In the genomic region with DNA sequence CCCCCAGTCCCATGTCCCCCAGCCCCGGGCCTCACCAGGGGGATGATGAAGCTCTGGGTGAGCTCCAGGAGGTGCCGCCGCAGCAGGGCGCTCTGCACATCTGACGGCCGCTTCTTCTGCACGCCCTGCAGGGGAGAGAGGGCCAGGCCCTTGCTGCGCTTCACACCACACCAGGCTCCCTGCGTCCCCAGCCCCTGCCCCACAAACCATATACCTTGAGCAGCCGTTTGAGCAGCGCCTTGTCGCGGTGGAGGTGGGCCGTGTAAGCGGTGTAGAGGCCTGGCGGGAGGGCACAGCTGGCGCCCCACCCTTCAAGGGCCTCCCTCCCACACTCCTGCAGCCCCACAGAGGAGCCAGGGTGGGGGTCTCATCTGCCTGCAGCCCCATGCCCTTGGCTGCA, we compare ENCODE assay signal across 14 cellular contexts. TPM values are rescaled to one million over a fixed set of nuclear protein-coding genes. Genes with fewer than 3 reads are reported as not detected.
DNase-seq lines count a peak whose midpoint lies in the region; ATAC-seq, FAIRE-seq and TF ChIP-seq lines count a peak whose summit lies in the region.
"Had no signal": no experiment of that assay in that cellular context is flagged by ENCODE, and none has a peak within 500 bp of the region (broad histone marks: within the 10 kb centered on the region; RNA-seq: fewer than 3 reads in every experiment).

No MANE protein-coding gene starts in this region.

- DNase-seq in activated CD4-positive, alpha-beta T cell treated with anti-CD3 and anti-CD28 coated beads for 36 hours = no peak
- no peak for DNase-seq in activated CD4-positive, alpha-beta T cell treated with anti-CD3 and anti-CD28 coated beads for 4 hours
- DNase-seq in GM12892 (ENCODE audit: insufficient read length) (no peak), natural killer cell (no peak), dorsolateral prefrontal cortex (no peak), NAMALWA (ENCODE audit: low spot score) (no peak)
- DNase-seq: Caco-2, dermis blood vessel endothelial cell, GM23248, mesendoderm had no signal

- H3K4me3 Mint-ChIP-seq in activated CD4-positive, alpha-beta T cell treated with anti-CD3 and anti-CD28 coated beads for 36 hours = peak overlapping the region; percentile 76
- H3K4me3 Mint-ChIP-seq in activated T-helper 17 cell treated with anti-CD3 and anti-CD28 coated beads, Interleukin-2, amount 50 U/mL, for 72 hours = peak overlapping the region; percentile 83
- H3K4me3 Mint-ChIP-seq in natural killer cell = peak overlapping the region; percentile 25

- H3K27ac Mint-ChIP-seq in activated CD4-positive, alpha-beta T cell treated with anti-CD3 and anti-CD28 coated beads for 36 hours = peak overlapping the region; percentile 92
- H3K27ac Mint-ChIP-seq in activated T-helper 17 cell treated with anti-CD3 and anti-CD28 coated beads, Interleukin-2, amount 50 U/mL, for 72 hours = peak overlapping the region; percentile 91
- peak overlapping the region in 1 of 2 donors; percentile 82 for H3K27ac Mint-ChIP-seq in natural killer cell

- no peak for ATAC-seq in activated CD4-positive, alpha-beta T cell treated with anti-CD3 and anti-CD28 coated beads for 36 hours
- no peak for ATAC-seq in activated T-helper 17 cell treated with anti-CD3 and anti-CD28 coated beads, Interleukin-2, amount 50 U/mL, for 72 hours (replicated peaks)
- ATAC-seq in natural killer cell (no peak), GM19395 (IDR thresholded peaks at IDR 0.05; ENCODE audit: unreplicated experiment) (no peak)

- FAIRE-seq in GM12892 (lab: Jason Lieb, UNC) = peak; percentile 58
- FAIRE-seq: A204.1, astrocyte had no signal

- H3K27ac ChIP-seq in dorsolateral prefrontal cortex = no peak overlapping the region
- H3K27ac ChIP-seq: GM23248 had no signal

- POLR2A ChIA-PET in activated CD4-positive, alpha-beta T cell treated with anti-CD3 and anti-CD28 coated beads for 36 hours (lab: Charles Lee) = no interaction called here

- no peaks in the 10 kb centered on the region for H3K27me3 ChIP-seq in dorsolateral prefrontal cortex

- no peaks in the 10 kb centered on the region for H3K36me3 Mint-ChIP-seq in activated CD4-positive, alpha-beta T cell treated with anti-CD3 and anti-CD28 coated beads for 36 hours (ENCODE audit: low read depth)
- no peaks in the 10 kb centered on the region for H3K36me3 Mint-ChIP-seq in activated T-helper 17 cell treated with anti-CD3 and anti-CD28 coated beads, Interleukin-2, amount 50 U/mL, for 72 hours (ENCODE audit: low read depth)
- no peaks in the 10 kb centered on the region for H3K36me3 Mint-ChIP-seq in natural killer cell

- H3K4me3 ChIP-seq in dorsolateral prefrontal cortex = no peak overlapping the region
- H3K4me3 ChIP-seq: GM23248 had no signal

- CTCF ChIA-PET in activated CD4-positive, alpha-beta T cell treated with anti-CD3 and anti-CD28 coated beads for 36 hours (lab: Charles Lee) = no interaction called here

- no peak for TF ChIP-seq POLR2A in GM12892 (IDR thresholded peaks at IDR 0.05; ENCODE audit: low read depth, low read length)

- TF ChIP-seq CTCF in natural killer cell (IDR thresholded peaks at IDR 0.05) (no peak), dorsolateral prefrontal cortex (IDR thresholded peaks at IDR 0.05 in 54 of 56, conservative IDR thresholded peaks at IDR 0.05 in 2 of 56; ENCODE audit: low read depth in 1 of 56, partially characterized antibody in 56 of 56) (no peak)

- intact Hi-C loops in activated CD4-positive, alpha-beta T cell treated with anti-CD3 and anti-CD28 coated beads for 36 hours (cut with DNase I, micrococcal nuclease) = no loop called here
- intact Hi-C loops in natural killer cell (cut with micrococcal nuclease) = no loop called here
- intact Hi-C loops in dorsolateral prefrontal cortex (cut with DNase I) = no loop called here

- H3K4me1 Mint-ChIP-seq in activated CD4-positive, alpha-beta T cell treated with anti-CD3 and anti-CD28 coated beads for 36 hours = peaks cover 16% of the 10 kb centered on the region
- H3K4me1 Mint-ChIP-seq in activated T-helper 17 cell treated with anti-CD3 and anti-CD28 coated beads, Interleukin-2, amount 50 U/mL, for 72 hours = peaks cover 10% of the 10 kb centered on the region
- H3K4me1 Mint-ChIP-seq in natural killer cell = peaks cover 13 to 22% of the 10 kb centered on the region in 2 donors

- no peaks in the 10 kb centered on the region for H3K27me3 Mint-ChIP-seq in activated CD4-positive, alpha-beta T cell treated with anti-CD3 and anti-CD28 coated beads for 36 hours
- H3K27me3 Mint-ChIP-seq in activated T-helper 17 cell treated with anti-CD3 and anti-CD28 coated beads, Interleukin-2, amount 50 U/mL, for 72 hours = no peaks in the 10 kb centered on the region
- H3K27me3 Mint-ChIP-seq in natural killer cell (ENCODE audit: low read depth in 2 of 2) = peaks cover 0 to 2% of the 10 kb centered on the region in 2 donors

- no peaks in the 10 kb centered on the region for H3K9me3 Mint-ChIP-seq in activated CD4-positive, alpha-beta T cell treated with anti-CD3 and anti-CD28 coated beads for 36 hours (ENCODE audit: low read depth)
- H3K9me3 Mint-ChIP-seq in activated T-helper 17 cell treated with anti-CD3 and anti-CD28 coated beads, Interleukin-2, amount 50 U/mL, for 72 hours = no peaks in the 10 kb centered on the region
- no peaks in the 10 kb centered on the region for H3K9me3 Mint-ChIP-seq in natural killer cell

RNA-seq across cellular contexts. Expression of gene PLXNB2, which starts 6.2 kb away (rescaled TPM):
- 1 to 10 TPM; 5.5 to 6.3 TPM for total RNA-seq in activated CD4-positive, alpha-beta T cell treated with anti-CD3 and anti-CD28 coated beads for 36 hours
- 32.5 TPM for polyA plus RNA-seq in GM12892 (2012; ENCODE audit: missing spikeins)
- 10 to 100 TPM; 29.1 to 30.4 TPM for total RNA-seq in activated T-helper 17 cell treated with anti-CD3 and anti-CD28 coated beads, Interleukin-2, amount 50 U/mL, for 72 hours
- total RNA-seq in natural killer cell = 10 to 100 TPM in 2 of 3 donors, 1 to 10 TPM in 1; 6.0 to 34.7 (median 18.9) TPM
- 100 to 1,000 TPM in 7 of 120 experiments, 10 to 100 TPM in 113; 45.2 to 131 (median 74.5) TPM for total RNA-seq in dorsolateral prefrontal cortex

RNA-seq across cellular contexts. Expression of gene DENND6B, which starts 13.2 kb away (rescaled TPM):
- total RNA-seq in activated CD4-positive, alpha-beta T cell treated with anti-CD3 and anti-CD28 coated beads for 36 hours = 1 to 10 TPM; 2.8 TPM
- 6.6 TPM for polyA plus RNA-seq in GM12892 (2012; ENCODE audit: missing spikeins)
- total RNA-seq in activated T-helper 17 cell treated with anti-CD3 and anti-CD28 coated beads, Interleukin-2, amount 50 U/mL, for 72 hours = 1 to 10 TPM; 3.2 to 6.5 TPM
- total RNA-seq in natural killer cell (1 to 10 TPM; 3.1 to 5.0 (median 4.5) TPM), dorsolateral prefrontal cortex (10 to 100 TPM; 12.7 to 56.5 (median 38.0) TPM)

RNA-seq across cellular contexts. Expression of gene PPP6R2, which starts 29.5 kb away (rescaled TPM):
- total RNA-seq in activated CD4-positive, alpha-beta T cell treated with anti-CD3 and anti-CD28 coated beads for 36 hours = 10 to 100 TPM; 37.3 to 39.5 TPM
- 19.7 TPM for polyA plus RNA-seq in GM12892 (2012; ENCODE audit: missing spikeins)
- 10 to 100 TPM; 45.6 to 46.6 TPM for total RNA-seq in activated T-helper 17 cell treated with anti-CD3 and anti-CD28 coated beads, Interleukin-2, amount 50 U/mL, for 72 hours
- total RNA-seq in natural killer cell = 100 to 1,000 TPM in 1 of 3 donors, 10 to 100 TPM in 2; 76.0 to 103 (median 78.1) TPM
- 100 to 1,000 TPM in 10 of 120 experiments, 10 to 100 TPM in 110; 66.5 to 112 (median 82.2) TPM for total RNA-seq in dorsolateral prefrontal cortex

RNA-seq across cellular contexts. Expression of gene MAPK11, which starts 43.4 kb away (rescaled TPM):
- 10 to 100 TPM; 11.6 to 13.6 TPM for total RNA-seq in activated CD4-positive, alpha-beta T cell treated with anti-CD3 and anti-CD28 coated beads for 36 hours
- 7.9 TPM for polyA plus RNA-seq in GM12892 (2012; ENCODE audit: missing spikeins)
- 10 to 100 TPM; 20.9 to 21.7 TPM for total RNA-seq in activated T-helper 17 cell treated with anti-CD3 and anti-CD28 coated beads, Interleukin-2, amount 50 U/mL, for 72 hours
- total RNA-seq in natural killer cell (1 to 10 TPM; 2.2 to 3.1 (median 2.2) TPM), dorsolateral prefrontal cortex (10 to 100 TPM; 25.8 to 78.7 (median 55.8) TPM)

RNA-seq across cellular contexts. Expression of gene MAPK12, which starts 52.1 kb away (rescaled TPM):
- total RNA-seq in activated CD4-positive, alpha-beta T cell treated with anti-CD3 and anti-CD28 coated beads for 36 hours = 1 to 10 TPM; 5.4 to 8.1 TPM
- polyA plus RNA-seq in GM12892 (2012; ENCODE audit: missing spikeins) = 21.2 TPM
- 10 to 100 TPM in 1 of 2 donors, 1 to 10 TPM in 1; 5.0 to 14.8 TPM for total RNA-seq in activated T-helper 17 cell treated with anti-CD3 and anti-CD28 coated beads, Interleukin-2, amount 50 U/mL, for 72 hours
- 1 to 10 TPM; 2.2 to 2.5 (median 2.4) TPM for total RNA-seq in natural killer cell
- 10 to 100 TPM; 21.8 to 70.3 (median 34.7) TPM for total RNA-seq in dorsolateral prefrontal cortex

Comparison
In these comparisons a context has a peak if more than half of its experiments do, and no peak if none do; other contexts are left out.
1. H3K4me3 Mint-ChIP-seq: peak in every context shown above with its lines; median percentile 83 in activated T-helper 17 cell treated with anti-CD3 and anti-CD28 coated beads, Interleukin-2, amount 50 U/mL, for 72 hours; 76 in activated CD4-positive, alpha-beta T cell treated with anti-CD3 and anti-CD28 coated beads for 36 hours; 25 in natural killer cell.